ENCODE assay signal across 8 cellular contexts in genomic region chr19:33125929-33126388, GRCh38. TPM values are rescaled to one million over a fixed set of nuclear protein-coding genes. Genes with fewer than 3 reads are reported as not detected.
DNase-seq lines count a peak whose midpoint lies in the region; ATAC-seq lines count a peak whose summit lies in the region.

No MANE protein-coding gene starts in this region.

- H3K4me1 ChIP-seq in CD8-positive, alpha-beta memory T cell (ENCODE audit: insufficient read depth, low read length): no peaks in the 10 kb centered on the region

- no peaks in the 10 kb centered on the region for H3K9me3 ChIP-seq in CD8-positive, alpha-beta memory T cell (ENCODE audit: low read length)

- ATAC-seq in left lobe of liver (peak; percentile 96), GM21825 (IDR thresholded peaks at IDR 0.05; ENCODE audit: unreplicated experiment) (no peak)

- POLR2A ChIA-PET in CD8-positive, alpha-beta memory T cell (lab: Charles Lee): no interaction called here

- H3K27ac Mint-ChIP-seq in CD8-positive, alpha-beta memory T cell: peak overlapping the region in 3 of 8 donors; percentile 21 to 61 (median 29)

- peaks cover 9% of the 10 kb centered on the region for H3K36me3 ChIP-seq in CD8-positive, alpha-beta memory T cell (ENCODE audit: insufficient read depth, low read length)

- H3K4me3 Mint-ChIP-seq in CD8-positive, alpha-beta memory T cell: peak overlapping the region in 2 of 7 donors; percentile 29 to 48

- H3K4me3 ChIP-seq in CD8-positive, alpha-beta memory T cell (ENCODE audit: low read length): no peak overlapping the region

- no peaks in the 10 kb centered on the region for H3K27me3 ChIP-seq in CD8-positive, alpha-beta memory T cell (ENCODE audit: insufficient read depth, low read length, poor library complexity, severe bottlenecking)

- CTCF ChIA-PET in CD8-positive, alpha-beta memory T cell (lab: Charles Lee): interaction anchor here (0.7 to 3.5 kb wide), 10 partner anchors 9 to 279 kb away, joined by 3 to 20 read pairs (median 4); no protein-coding TSS in a partner anchor

- peaks cover 0 to 66% (median 18%) of the 10 kb centered on the region in 3 donors for H3K36me3 Mint-ChIP-seq in CD8-positive, alpha-beta memory T cell

- peaks cover 2 to 18% (median 8%) of the 10 kb centered on the region in 3 donors for H3K4me1 Mint-ChIP-seq in CD8-positive, alpha-beta memory T cell

- peak; percentile 26 to 65 (median 37) for DNase-seq in CD8-positive, alpha-beta memory T cell
- peak; percentile 66 for DNase-seq in H4 (ENCODE audit: low spot score)
- DNase-seq in NCI-H2227 (lab: John Stamatoyannopoulos, UW; ENCODE audit: unreplicated experiment): peak; percentile 93
- peak; percentile 17 for DNase-seq in activated CD4-positive, CD25-positive, alpha-beta regulatory T cell treated with anti-CD3 and anti-CD28 coated beads, Interleukin-2, amount 50 U/mL, for 16 hours (ENCODE audit: low read depth, low spot score)
- DNase-seq in caudate nucleus (lab: John Stamatoyannopoulos, UW): peak in 35 of 61 donors; percentile 6 to 65 (median 24)
- no peak for DNase-seq in left lobe of liver (ENCODE audit: low spot score)
- DNase-seq in stimulated activated CD4-positive, alpha-beta T cell treated with anti-CD3 and anti-CD28 coated beads, Interleukin-4, amount 100 ng/mL, for 4 hours: peak; percentile 22 to 39

- H3K27ac ChIP-seq in CD8-positive, alpha-beta memory T cell (ENCODE audit: low read depth, low read length): peak overlapping the region; percentile 83
- H3K27ac ChIP-seq in caudate nucleus (ENCODE audit: low read depth, low read length): no peak overlapping the region

- no peaks in the 10 kb centered on the region for H3K9me3 Mint-ChIP-seq in CD8-positive, alpha-beta memory T cell

- no peaks in the 10 kb centered on the region for H3K27me3 Mint-ChIP-seq in CD8-positive, alpha-beta memory T cell

RNA-seq across cellular contexts. Expression of gene WDR88, which starts 6.0 kb away (rescaled TPM):
- not detected for total RNA-seq in CD8-positive, alpha-beta memory T cell
- polyA plus RNA-seq in CD8-positive, alpha-beta memory T cell: 0.25 TPM
- not detected in 2 replicates for total RNA-seq in H4 (2014; rRNA removed; shearing (Covaris generic))
- not detected for total RNA-seq in left lobe of liver

RNA-seq across cellular contexts. Expression of gene GPATCH1, which starts 45.0 kb away (rescaled TPM):
- total RNA-seq in CD8-positive, alpha-beta memory T cell: 10 to 100 TPM; 11.5 to 13.7 TPM
- 6.7 TPM for polyA plus RNA-seq in CD8-positive, alpha-beta memory T cell
- 6.6 and 7.5 TPM in 2 replicates for total RNA-seq in H4 (2014; rRNA removed; shearing (Covaris generic))
- 4.0 TPM for total RNA-seq in left lobe of liver
